1 cellular context compared by ENCODE assay signal in the genomic region with DNA sequence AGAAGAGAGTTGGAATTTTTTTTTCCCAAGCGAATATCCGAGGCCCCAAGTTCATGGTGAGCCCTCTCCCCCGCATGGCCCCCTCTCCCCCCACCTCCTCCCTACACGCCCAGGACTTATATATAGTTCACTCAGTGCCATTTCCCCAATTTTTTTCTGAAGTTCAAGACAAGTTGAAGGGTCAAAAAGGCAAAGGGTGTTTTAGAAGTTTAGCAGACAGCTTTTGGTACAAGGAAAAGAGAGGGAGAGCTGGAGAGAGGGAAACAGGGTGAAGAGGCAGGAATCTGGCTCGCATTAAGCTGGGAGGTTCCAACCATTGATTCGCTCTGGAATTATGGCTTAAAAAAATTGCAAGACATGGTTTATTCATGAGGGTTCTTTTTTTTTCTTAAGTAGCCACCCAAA.
TF ChIP-seq lines count a peak whose summit lies in the region.

No MANE protein-coding gene starts in this region.

TF ChIP-seq in GM23338, 12 proteins besides CTCF, POLR2A, EP300 and RAD21 (continued from another document):
- TF ChIP-seq, protein P1, sequence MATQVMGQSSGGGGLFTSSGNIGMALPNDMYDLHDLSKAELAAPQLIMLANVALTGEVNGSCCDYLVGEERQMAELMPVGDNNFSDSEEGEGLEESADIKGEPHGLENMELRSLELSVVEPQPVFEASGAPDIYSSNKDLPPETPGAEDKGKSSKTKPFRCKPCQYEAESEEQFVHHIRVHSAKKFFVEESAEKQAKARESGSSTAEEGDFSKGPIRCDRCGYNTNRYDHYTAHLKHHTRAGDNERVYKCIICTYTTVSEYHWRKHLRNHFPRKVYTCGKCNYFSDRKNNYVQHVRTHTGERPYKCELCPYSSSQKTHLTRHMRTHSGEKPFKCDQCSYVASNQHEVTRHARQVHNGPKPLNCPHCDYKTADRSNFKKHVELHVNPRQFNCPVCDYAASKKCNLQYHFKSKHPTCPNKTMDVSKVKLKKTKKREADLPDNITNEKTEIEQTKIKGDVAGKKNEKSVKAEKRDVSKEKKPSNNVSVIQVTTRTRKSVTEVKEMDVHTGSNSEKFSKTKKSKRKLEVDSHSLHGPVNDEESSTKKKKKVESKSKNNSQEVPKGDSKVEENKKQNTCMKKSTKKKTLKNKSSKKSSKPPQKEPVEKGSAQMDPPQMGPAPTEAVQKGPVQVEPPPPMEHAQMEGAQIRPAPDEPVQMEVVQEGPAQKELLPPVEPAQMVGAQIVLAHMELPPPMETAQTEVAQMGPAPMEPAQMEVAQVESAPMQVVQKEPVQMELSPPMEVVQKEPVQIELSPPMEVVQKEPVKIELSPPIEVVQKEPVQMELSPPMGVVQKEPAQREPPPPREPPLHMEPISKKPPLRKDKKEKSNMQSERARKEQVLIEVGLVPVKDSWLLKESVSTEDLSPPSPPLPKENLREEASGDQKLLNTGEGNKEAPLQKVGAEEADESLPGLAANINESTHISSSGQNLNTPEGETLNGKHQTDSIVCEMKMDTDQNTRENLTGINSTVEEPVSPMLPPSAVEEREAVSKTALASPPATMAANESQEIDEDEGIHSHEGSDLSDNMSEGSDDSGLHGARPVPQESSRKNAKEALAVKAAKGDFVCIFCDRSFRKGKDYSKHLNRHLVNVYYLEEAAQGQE (IDR thresholded peaks at IDR 0.05; ENCODE audit: unreplicated experiment): no peak
